1 cellular context compared by ENCODE assay signal in genomic region chr12:25521625-25522256, GRCh38.
TF ChIP-seq lines count a peak whose summit lies in the region.

No MANE protein-coding gene starts in this region.

TF ChIP-seq in HepG2, 621 proteins besides CTCF, POLR2A, EP300 and RAD21 (continued from another document and continues in another):
- TF ChIP-seq ARID5B (CRISPR knock-in tag; IDR thresholded peaks at IDR 0.05) = peak; percentile 58; the same call in 1 of the 2 replicates
- no peak for TF ChIP-seq SOX6 (IDR thresholded peaks at IDR 0.05)
- TF ChIP-seq SOX6 (CRISPR knock-in tag; IDR thresholded peaks at IDR 0.05) = no peak
- no peak for TF ChIP-seq POLR2AphosphoS5 (IDR thresholded peaks at IDR 0.05; ENCODE audit: low read depth, low read length)
- TF ChIP-seq EHMT2 (IDR thresholded peaks at IDR 0.05; ENCODE audit: borderline replicate concordance, low read depth, low read length) = peak; percentile 22; the same call in 1 of the 2 replicates
- TF ChIP-seq SOX5 (CRISPR knock-in tag; IDR thresholded peaks at IDR 0.05; ENCODE audit: borderline replicate concordance) = peak; percentile 35; the same call in 1 of the 2 replicates
- peak; percentile 40; the same call in 1 of the 2 replicates for TF ChIP-seq FOXA3 (CRISPR knock-in tag; IDR thresholded peaks at IDR 0.05)
- TF ChIP-seq ZNF556 (CRISPR knock-in tag; IDR thresholded peaks at IDR 0.05; ENCODE audit: borderline replicate concordance) = no peak
- TF ChIP-seq HOMEZ (CRISPR knock-in tag; IDR thresholded peaks at IDR 0.05; ENCODE audit: low read depth) = 0 out of 2 replicates have a peak, but pooled peaks have one; percentile 55
- peak; percentile 86 for TF ChIP-seq AHDC1 (CRISPR knock-in tag; IDR thresholded peaks at IDR 0.05; ENCODE audit: borderline replicate concordance)
- TF ChIP-seq ATM (IDR thresholded peaks at IDR 0.05; ENCODE audit: borderline replicate concordance) = no peak
- TF ChIP-seq PPARG (CRISPR knock-in tag; conservative IDR thresholded peaks at IDR 0.05) = 0 out of 2 replicates have a peak, but pooled peaks have one; percentile 27
- TF ChIP-seq KDM6A (CRISPR knock-in tag; IDR thresholded peaks at IDR 0.05; ENCODE audit: low read depth) = peak; percentile 34; the same call in 1 of the 2 replicates
- peak; percentile 69 for TF ChIP-seq HNF4G (IDR thresholded peaks at IDR 0.05; ENCODE audit: borderline replicate concordance, low read depth, low read length)
- no peak; the same call in 1 of the 2 replicates for TF ChIP-seq HNF4G (CRISPR knock-in tag; IDR thresholded peaks at IDR 0.05; ENCODE audit: borderline replicate concordance, low read depth)
- no peak for TF ChIP-seq SOX13 (IDR thresholded peaks at IDR 0.05)
- no peak for TF ChIP-seq SOX13 (CRISPR knock-in tag; conservative IDR thresholded peaks at IDR 0.05 in 1 of 2, IDR thresholded peaks at IDR 0.05 in 1 of 2)
- TF ChIP-seq CREB1 (IDR thresholded peaks at IDR 0.05) = no peak
- 0 out of 2 replicates have a peak, but pooled peaks have one; percentile 18 for TF ChIP-seq CREB1 (CRISPR knock-in tag; IDR thresholded peaks at IDR 0.05)
- TF ChIP-seq FOXP1 (IDR thresholded peaks at IDR 0.05) = no peak
- TF ChIP-seq FOXP1 (CRISPR knock-in tag; IDR thresholded peaks at IDR 0.05) = peak; percentile 45; the same call in 1 of the 2 replicates
- peak; percentile 92 for TF ChIP-seq ESRRA (CRISPR knock-in tag; IDR thresholded peaks at IDR 0.05; ENCODE audit: low read depth)
- TF ChIP-seq ZNF687 (CRISPR knock-in tag; IDR thresholded peaks at IDR 0.05) = no peak
- no peak for TF ChIP-seq CEBPZ (IDR thresholded peaks at IDR 0.05; ENCODE audit: low read length)
- no peak for TF ChIP-seq ZNF609 (CRISPR knock-in tag; IDR thresholded peaks at IDR 0.05; ENCODE audit: borderline replicate concordance)
- TF ChIP-seq NCOA2 (CRISPR knock-in tag; IDR thresholded peaks at IDR 0.05) = 0 out of 2 replicates have a peak, but pooled peaks have one; percentile 29
- peak; percentile 51; the same call in 1 of the 2 replicates for TF ChIP-seq MIXL1 (CRISPR knock-in tag; IDR thresholded peaks at IDR 0.05)
- TF ChIP-seq HNF4A (CRISPR knock-in tag; IDR thresholded peaks at IDR 0.05) = peak; percentile 93
- no peak for TF ChIP-seq KMT2A (CRISPR knock-in tag; IDR thresholded peaks at IDR 0.05)
- no peak for TF ChIP-seq SRY (CRISPR knock-in tag; IDR thresholded peaks at IDR 0.05)
- TF ChIP-seq TARDBP (CRISPR knock-in tag; IDR thresholded peaks at IDR 0.05) = peak; percentile 43; the same call in 1 of the 2 replicates
- no peak for TF ChIP-seq NCOA5 (CRISPR knock-in tag; IDR thresholded peaks at IDR 0.05)
- TF ChIP-seq NFKBIZ (CRISPR knock-in tag; IDR thresholded peaks at IDR 0.05) = no peak
- peak; percentile 45 for TF ChIP-seq ASH2L (IDR thresholded peaks at IDR 0.05; ENCODE audit: insufficient read length, low read depth, low read length)
